21 cellular contexts compared by ENCODE assay signal in the genomic region with DNA sequence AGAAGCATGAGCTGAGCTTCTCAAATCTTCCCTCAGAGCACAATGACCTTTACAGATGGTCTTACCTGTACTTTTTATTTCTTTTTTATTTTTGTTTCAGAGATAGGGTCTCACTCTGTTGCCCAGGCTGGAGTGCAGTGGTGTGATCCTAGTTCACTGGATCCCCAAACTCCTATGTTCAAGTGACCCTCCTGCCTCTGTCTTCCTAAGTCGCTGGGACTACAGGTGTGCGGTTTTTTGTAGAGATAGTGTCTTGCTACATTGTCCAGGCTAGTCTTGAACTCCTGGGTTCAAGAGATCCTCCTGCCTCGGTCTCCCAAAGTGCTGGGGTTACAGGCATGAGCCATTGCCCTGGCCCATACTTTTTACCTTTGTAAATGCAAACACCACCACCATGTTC.
"Had no signal": no experiment of that assay in that cellular context is flagged by ENCODE, and none has a peak within 500 bp of the region (broad histone marks: within the 10 kb centered on the region; RNA-seq: fewer than 3 reads in every experiment).

No MANE protein-coding gene starts in this region.

- H3K36me3 ChIP-seq: lower lobe of right lung, pancreas, prostate gland, sigmoid colon, spleen, tibial nerve, uterus had no signal

- DNase-seq: hippocampal formation; left cardiac atrium; left ventricle myocardium superior; lower lobe of right lung; mammary epithelial cell; mesenchymal stem cell; naive thymus-derived CD8-positive, alpha-beta T cell; nucleus accumbens; pancreas; posterior cingulate gyrus; right cardiac atrium; sigmoid colon; spleen; stimulated activated CD4-positive, alpha-beta T cell treated with anti-CD3 and anti-CD28 coated beads, Interleukin-4, amount 100 ng/mL, for 24 hours; stimulated activated naive CD4-positive, alpha-beta T cell; substantia nigra; uterus had no signal

- H3K27ac ChIP-seq: lower lobe of right lung, prostate gland, sigmoid colon, spleen, tibial nerve, uterus had no signal

- H3K9me3 ChIP-seq: pancreas, prostate gland, sigmoid colon, uterus had no signal

- H3K27me3 ChIP-seq: pancreas, sigmoid colon, spleen, tibial nerve, uterus had no signal

- H3K4me3 ChIP-seq: lower lobe of right lung, pancreas, prostate gland, sigmoid colon, spleen, tibial nerve, uterus had no signal

- ATAC-seq: left cardiac atrium; left ventricle myocardium superior; naive thymus-derived CD8-positive, alpha-beta T cell; right cardiac atrium had no signal

- H3K4me1 ChIP-seq: lower lobe of right lung, pancreas, prostate gland, sigmoid colon, spleen, tibial nerve, uterus had no signal

- FAIRE-seq: keratinocyte, pancreas, small intestine had no signal
